Comparison of ENCODE assay signal across 16 cellular contexts in the genomic region with DNA sequence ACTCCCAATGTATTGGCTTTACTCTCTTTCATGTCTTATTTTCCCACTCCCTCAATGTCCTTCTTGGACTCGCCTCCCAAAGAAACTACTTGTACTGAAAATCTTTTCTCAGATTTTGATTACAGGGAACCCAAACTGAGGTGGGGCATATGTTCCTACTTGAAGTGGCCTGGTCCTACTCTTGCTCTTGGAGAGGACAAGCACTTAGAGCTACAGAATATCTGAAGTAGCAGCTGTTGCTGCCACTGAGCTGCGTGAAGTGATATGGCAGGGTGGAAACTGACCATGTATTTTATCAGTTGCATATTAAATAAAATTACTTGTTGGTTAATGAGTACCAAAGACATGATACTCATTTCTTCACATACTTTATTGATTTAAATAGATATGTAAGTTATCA.
DNase-seq lines count a peak whose midpoint lies in the region; ATAC-seq and TF ChIP-seq lines count a peak whose summit lies in the region.
"Had no signal": no experiment of that assay in that cellular context is flagged by ENCODE, and none has a peak within 500 bp of the region (broad histone marks: within the 10 kb centered on the region; RNA-seq: fewer than 3 reads in every experiment).

No MANE protein-coding gene starts in this region.

- TF ChIP-seq CTCF in left lung (IDR thresholded peaks at IDR 0.05) (no peak), upper lobe of right lung (IDR thresholded peaks at IDR 0.05) (no peak)

- H3K27ac ChIP-seq in left lung = no peak overlapping the region
- H3K27ac ChIP-seq in upper lobe of right lung = no peak overlapping the region
- H3K27ac ChIP-seq: 22Rv1; A549; BLaER1 treated with 17β-estradiol and CSF1 and Interleukin-3, amounts not matched to agents 10 nM and 100 nM; C4-2B had no signal

- H3K27me3 ChIP-seq in left lung (no peaks in the 10 kb centered on the region), upper lobe of right lung (no peaks in the 10 kb centered on the region)
- H3K27me3 ChIP-seq: BLaER1 treated with 17β-estradiol and CSF1 and Interleukin-3, amounts not matched to agents 10 nM and 100 nM had no signal

- H3K9me3 ChIP-seq in left lung = no peaks in the 10 kb centered on the region
- H3K9me3 ChIP-seq in upper lobe of right lung = no peaks in the 10 kb centered on the region
- H3K9me3 ChIP-seq: A549, Caco-2 had no signal

- intact Hi-C loops in left lung (cut with DNase I) = no loop called here
- intact Hi-C loops in upper lobe of right lung (cut with DNase I) = no loop called here

- H3K36me3 ChIP-seq in left lung (no peaks in the 10 kb centered on the region), upper lobe of right lung (no peaks in the 10 kb centered on the region)
- H3K36me3 ChIP-seq: BLaER1 treated with 17β-estradiol and CSF1 and Interleukin-3, amounts not matched to agents 10 nM and 100 nM had no signal

- H3K4me1 ChIP-seq in left lung (no peaks in the 10 kb centered on the region), upper lobe of right lung (no peaks in the 10 kb centered on the region)
- H3K4me1 ChIP-seq: A549, Caco-2 had no signal

- peak; percentile 87 for ATAC-seq in left lung
- ATAC-seq in upper lobe of right lung = peak; percentile 74
- ATAC-seq in GM21619 (IDR thresholded peaks at IDR 0.05; ENCODE audit: unreplicated experiment) = no peak
- ATAC-seq: A549; CD8-positive, alpha-beta T cell had no signal

- peak; percentile 48 to 88 for DNase-seq in NCI-H524 (lab: John Stamatoyannopoulos, UW)
- DNase-seq in left lung = no peak
- no peak for DNase-seq in upper lobe of right lung
- DNase-seq in NCI-H2196 treated with DMSO at 0.1 percent for 48 hours (lab: John Stamatoyannopoulos, UW; ENCODE audit: unreplicated experiment) = no peak
- DNase-seq: AML-193; Caco-2; Calu3; CD4-positive, alpha-beta T cell; CD8-positive, alpha-beta T cell; DMS79 treated with DMSO at 0.1 percent for 48 hours; GF-D8 had no signal

- H3K4me3 ChIP-seq in left lung (no peak overlapping the region), upper lobe of right lung (no peak overlapping the region)
- H3K4me3 ChIP-seq: A549; BLaER1 treated with 17β-estradiol and CSF1 and Interleukin-3, amounts not matched to agents 10 nM and 100 nM had no signal

Comparison
In these comparisons a context has a peak if more than half of its experiments do, and no peak if none do; other contexts are left out.
1. DNase-seq: peak in NCI-H524 (2 of 2); none in left lung (0 of 2), upper lobe of right lung (single experiment) and NCI-H2196 treated with DMSO at 0.1 percent for 48 hours (single experiment).